Comparison of ENCODE assay signal across 1 cellular context in the genomic region with DNA sequence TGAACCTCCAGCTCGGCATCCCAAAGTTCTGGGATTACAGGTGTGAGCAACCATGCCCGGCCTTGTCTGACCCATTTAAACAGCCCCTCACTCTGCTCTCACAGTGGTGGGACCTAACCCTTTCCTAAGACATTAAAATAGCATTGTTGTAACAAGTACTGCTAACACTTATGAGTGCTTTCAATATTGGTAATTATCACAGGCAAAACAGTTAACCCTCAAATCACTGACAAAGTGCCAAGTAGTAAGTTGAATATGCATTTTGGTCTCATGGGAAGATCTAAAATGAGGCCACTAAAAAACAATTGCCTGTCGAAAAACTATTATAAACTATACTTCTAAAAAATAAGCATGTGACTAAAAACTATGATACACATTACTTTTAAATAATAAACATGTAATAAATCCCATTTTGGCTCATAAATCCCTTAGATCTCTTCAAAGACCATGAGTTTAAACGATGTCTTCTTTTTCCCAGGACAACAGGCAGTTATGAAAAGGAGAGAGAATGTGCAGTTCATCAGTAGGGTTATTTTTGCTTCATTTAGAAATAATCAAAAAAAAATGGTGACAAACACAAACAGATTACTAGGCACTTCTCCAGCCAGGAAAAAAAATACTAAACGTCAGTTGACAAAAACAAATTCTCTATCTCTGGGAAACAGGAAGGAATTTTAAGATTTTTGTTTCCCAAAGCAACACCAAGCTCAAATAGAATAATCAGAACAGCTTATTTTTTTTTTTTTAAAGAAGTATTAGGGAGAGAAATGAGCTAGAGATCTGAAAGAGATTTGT.
TF ChIP-seq lines count a peak whose summit lies in the region.

No MANE protein-coding gene starts in this region.

TF ChIP-seq in GM12878, 131 proteins besides CTCF, POLR2A, EP300 and RAD21 (continued from another document):
- TF ChIP-seq, protein P1, sequence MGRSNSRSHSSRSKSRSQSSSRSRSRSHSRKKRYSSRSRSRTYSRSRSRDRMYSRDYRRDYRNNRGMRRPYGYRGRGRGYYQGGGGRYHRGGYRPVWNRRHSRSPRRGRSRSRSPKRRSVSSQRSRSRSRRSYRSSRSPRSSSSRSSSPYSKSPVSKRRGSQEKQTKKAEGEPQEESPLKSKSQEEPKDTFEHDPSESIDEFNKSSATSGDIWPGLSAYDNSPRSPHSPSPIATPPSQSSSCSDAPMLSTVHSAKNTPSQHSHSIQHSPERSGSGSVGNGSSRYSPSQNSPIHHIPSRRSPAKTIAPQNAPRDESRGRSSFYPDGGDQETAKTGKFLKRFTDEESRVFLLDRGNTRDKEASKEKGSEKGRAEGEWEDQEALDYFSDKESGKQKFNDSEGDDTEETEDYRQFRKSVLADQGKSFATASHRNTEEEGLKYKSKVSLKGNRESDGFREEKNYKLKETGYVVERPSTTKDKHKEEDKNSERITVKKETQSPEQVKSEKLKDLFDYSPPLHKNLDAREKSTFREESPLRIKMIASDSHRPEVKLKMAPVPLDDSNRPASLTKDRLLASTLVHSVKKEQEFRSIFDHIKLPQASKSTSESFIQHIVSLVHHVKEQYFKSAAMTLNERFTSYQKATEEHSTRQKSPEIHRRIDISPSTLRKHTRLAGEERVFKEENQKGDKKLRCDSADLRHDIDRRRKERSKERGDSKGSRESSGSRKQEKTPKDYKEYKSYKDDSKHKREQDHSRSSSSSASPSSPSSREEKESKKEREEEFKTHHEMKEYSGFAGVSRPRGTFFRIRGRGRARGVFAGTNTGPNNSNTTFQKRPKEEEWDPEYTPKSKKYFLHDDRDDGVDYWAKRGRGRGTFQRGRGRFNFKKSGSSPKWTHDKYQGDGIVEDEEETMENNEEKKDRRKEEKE (IDR thresholded peaks at IDR 0.05): no peak
- TF ChIP-seq SPI1 (IDR thresholded peaks at IDR 0.05; ENCODE audit: borderline replicate concordance, insufficient read depth, low read depth, low read length): no peak
- no peak for TF ChIP-seq ZNF274 (IDR thresholded peaks at IDR 0.05; ENCODE audit: insufficient read depth, insufficient read length)
- no peak for TF ChIP-seq RELA (IDR thresholded peaks at IDR 0.05; ENCODE audit: borderline replicate concordance, partially characterized antibody)
- TF ChIP-seq USF1 (IDR thresholded peaks at IDR 0.05; ENCODE audit: borderline replicate concordance, extremely low read length, insufficient read depth, low read depth, low read length): no peak
- no peak for TF ChIP-seq SMAD5 (IDR thresholded peaks at IDR 0.05; ENCODE audit: low read depth)
- TF ChIP-seq, protein P2, sequence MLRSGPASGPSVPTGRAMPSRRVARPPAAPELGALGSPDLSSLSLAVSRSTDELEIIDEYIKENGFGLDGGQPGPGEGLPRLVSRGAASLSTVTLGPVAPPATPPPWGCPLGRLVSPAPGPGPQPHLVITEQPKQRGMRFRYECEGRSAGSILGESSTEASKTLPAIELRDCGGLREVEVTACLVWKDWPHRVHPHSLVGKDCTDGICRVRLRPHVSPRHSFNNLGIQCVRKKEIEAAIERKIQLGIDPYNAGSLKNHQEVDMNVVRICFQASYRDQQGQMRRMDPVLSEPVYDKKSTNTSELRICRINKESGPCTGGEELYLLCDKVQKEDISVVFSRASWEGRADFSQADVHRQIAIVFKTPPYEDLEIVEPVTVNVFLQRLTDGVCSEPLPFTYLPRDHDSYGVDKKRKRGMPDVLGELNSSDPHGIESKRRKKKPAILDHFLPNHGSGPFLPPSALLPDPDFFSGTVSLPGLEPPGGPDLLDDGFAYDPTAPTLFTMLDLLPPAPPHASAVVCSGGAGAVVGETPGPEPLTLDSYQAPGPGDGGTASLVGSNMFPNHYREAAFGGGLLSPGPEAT (IDR thresholded peaks at IDR 0.05; ENCODE audit: low read depth): 0 out of 2 replicates have a peak, but pooled peaks have one; percentile 19
- TF ChIP-seq, protein P3, sequence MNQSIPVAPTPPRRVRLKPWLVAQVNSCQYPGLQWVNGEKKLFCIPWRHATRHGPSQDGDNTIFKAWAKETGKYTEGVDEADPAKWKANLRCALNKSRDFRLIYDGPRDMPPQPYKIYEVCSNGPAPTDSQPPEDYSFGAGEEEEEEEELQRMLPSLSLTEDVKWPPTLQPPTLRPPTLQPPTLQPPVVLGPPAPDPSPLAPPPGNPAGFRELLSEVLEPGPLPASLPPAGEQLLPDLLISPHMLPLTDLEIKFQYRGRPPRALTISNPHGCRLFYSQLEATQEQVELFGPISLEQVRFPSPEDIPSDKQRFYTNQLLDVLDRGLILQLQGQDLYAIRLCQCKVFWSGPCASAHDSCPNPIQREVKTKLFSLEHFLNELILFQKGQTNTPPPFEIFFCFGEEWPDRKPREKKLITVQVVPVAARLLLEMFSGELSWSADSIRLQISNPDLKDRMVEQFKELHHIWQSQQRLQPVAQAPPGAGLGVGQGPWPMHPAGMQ (IDR thresholded peaks at IDR 0.05; ENCODE audit: borderline replicate concordance): no peak
- 0 out of 2 replicates have a peak, but pooled peaks have one; percentile 33 for TF ChIP-seq IKZF1 (conservative IDR thresholded peaks at IDR 0.05)
- TF ChIP-seq SMARCA5 (IDR thresholded peaks at IDR 0.05): no peak
- TF ChIP-seq, protein P4, sequence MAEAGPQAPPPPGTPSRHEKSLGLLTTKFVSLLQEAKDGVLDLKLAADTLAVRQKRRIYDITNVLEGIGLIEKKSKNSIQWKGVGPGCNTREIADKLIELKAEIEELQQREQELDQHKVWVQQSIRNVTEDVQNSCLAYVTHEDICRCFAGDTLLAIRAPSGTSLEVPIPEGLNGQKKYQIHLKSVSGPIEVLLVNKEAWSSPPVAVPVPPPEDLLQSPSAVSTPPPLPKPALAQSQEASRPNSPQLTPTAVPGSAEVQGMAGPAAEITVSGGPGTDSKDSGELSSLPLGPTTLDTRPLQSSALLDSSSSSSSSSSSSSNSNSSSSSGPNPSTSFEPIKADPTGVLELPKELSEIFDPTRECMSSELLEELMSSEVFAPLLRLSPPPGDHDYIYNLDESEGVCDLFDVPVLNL (IDR thresholded peaks at IDR 0.05; ENCODE audit: low read depth, low read length): no peak
- no peak for TF ChIP-seq STAT1 (conservative IDR thresholded peaks at IDR 0.05)
- no peak for TF ChIP-seq HDAC6 (IDR thresholded peaks at IDR 0.05; ENCODE audit: unreplicated experiment)
- no peak for TF ChIP-seq ZBTB4 (CRISPR knock-in tag; IDR thresholded peaks at IDR 0.05)
